In genomic region chr12:7694556-7694955, GRCh38 we compare ENCODE assay signal across 1 cellular context.
TF ChIP-seq lines count a peak whose summit lies in the region.

No MANE protein-coding gene starts in this region.

TF ChIP-seq in GM23338, 12 proteins besides CTCF, POLR2A, EP300 and RAD21 (continued from another document):
- peak; percentile 88 for TF ChIP-seq ZNF462 (CRISPR knock-in tag; IDR thresholded peaks at IDR 0.05)
- no peak for TF ChIP-seq EZH2phosphoT487 (IDR thresholded peaks at IDR 0.05; ENCODE audit: unreplicated experiment)
- TF ChIP-seq STAT1 (IDR thresholded peaks at IDR 0.05; ENCODE audit: unreplicated experiment), result no peak
- no peak for TF ChIP-seq EZH2 (IDR thresholded peaks at IDR 0.05; ENCODE audit: low read depth, unreplicated experiment)
